1 cellular context compared by ENCODE assay signal in genomic region chr5:109676920-109677319, GRCh38.
TF ChIP-seq lines count a peak whose summit lies in the region.

No MANE protein-coding gene starts in this region.

TF ChIP-seq in K562, 482 proteins besides CTCF, POLR2A, EP300 and RAD21 (continued from another document):
- no peak for TF ChIP-seq ZNF407 (IDR thresholded peaks at IDR 0.05; ENCODE audit: low read depth)
- no peak for TF ChIP-seq TCF7 (IDR thresholded peaks at IDR 0.05; ENCODE audit: borderline replicate concordance)
- no peak for TF ChIP-seq ZNF780A (CRISPR knock-in tag; IDR thresholded peaks at IDR 0.05)
- no peak for TF ChIP-seq GTF2F1 (IDR thresholded peaks at IDR 0.05; ENCODE audit: low read depth, low read length)
- TF ChIP-seq KDM4B (IDR thresholded peaks at IDR 0.05; ENCODE audit: borderline replicate concordance in 2 of 2, low read depth in 1 of 2), result no peak
- TF ChIP-seq, protein P1, sequence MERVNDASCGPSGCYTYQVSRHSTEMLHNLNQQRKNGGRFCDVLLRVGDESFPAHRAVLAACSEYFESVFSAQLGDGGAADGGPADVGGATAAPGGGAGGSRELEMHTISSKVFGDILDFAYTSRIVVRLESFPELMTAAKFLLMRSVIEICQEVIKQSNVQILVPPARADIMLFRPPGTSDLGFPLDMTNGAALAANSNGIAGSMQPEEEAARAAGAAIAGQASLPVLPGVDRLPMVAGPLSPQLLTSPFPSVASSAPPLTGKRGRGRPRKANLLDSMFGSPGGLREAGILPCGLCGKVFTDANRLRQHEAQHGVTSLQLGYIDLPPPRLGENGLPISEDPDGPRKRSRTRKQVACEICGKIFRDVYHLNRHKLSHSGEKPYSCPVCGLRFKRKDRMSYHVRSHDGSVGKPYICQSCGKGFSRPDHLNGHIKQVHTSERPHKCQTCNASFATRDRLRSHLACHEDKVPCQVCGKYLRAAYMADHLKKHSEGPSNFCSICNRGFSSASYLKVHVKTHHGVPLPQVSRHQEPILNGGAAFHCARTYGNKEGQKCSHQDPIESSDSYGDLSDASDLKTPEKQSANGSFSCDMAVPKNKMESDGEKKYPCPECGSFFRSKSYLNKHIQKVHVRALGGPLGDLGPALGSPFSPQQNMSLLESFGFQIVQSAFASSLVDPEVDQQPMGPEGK (CRISPR knock-in tag; IDR thresholded peaks at IDR 0.05; ENCODE audit: borderline replicate concordance), result no peak
- no peak for TF ChIP-seq ETS2 (tag; IDR thresholded peaks at IDR 0.05; ENCODE audit: borderline replicate concordance, poor library complexity, severe bottlenecking)
- no peak for TF ChIP-seq ZNF3 (CRISPR knock-in tag; IDR thresholded peaks at IDR 0.05)
- no peak for TF ChIP-seq ZNF134 (CRISPR knock-in tag; conservative IDR thresholded peaks at IDR 0.05)
- no peak for TF ChIP-seq ZFP1 (CRISPR knock-in tag; IDR thresholded peaks at IDR 0.05)
- no peak for TF ChIP-seq STAG1 (CRISPR knock-in tag; IDR thresholded peaks at IDR 0.05; ENCODE audit: borderline replicate concordance)
- TF ChIP-seq, protein P2, sequence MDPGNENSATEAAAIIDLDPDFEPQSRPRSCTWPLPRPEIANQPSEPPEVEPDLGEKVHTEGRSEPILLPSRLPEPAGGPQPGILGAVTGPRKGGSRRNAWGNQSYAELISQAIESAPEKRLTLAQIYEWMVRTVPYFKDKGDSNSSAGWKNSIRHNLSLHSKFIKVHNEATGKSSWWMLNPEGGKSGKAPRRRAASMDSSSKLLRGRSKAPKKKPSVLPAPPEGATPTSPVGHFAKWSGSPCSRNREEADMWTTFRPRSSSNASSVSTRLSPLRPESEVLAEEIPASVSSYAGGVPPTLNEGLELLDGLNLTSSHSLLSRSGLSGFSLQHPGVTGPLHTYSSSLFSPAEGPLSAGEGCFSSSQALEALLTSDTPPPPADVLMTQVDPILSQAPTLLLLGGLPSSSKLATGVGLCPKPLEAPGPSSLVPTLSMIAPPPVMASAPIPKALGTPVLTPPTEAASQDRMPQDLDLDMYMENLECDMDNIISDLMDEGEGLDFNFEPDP (CRISPR knock-in tag; IDR thresholded peaks at IDR 0.05), result no peak
- TF ChIP-seq, protein P3, sequence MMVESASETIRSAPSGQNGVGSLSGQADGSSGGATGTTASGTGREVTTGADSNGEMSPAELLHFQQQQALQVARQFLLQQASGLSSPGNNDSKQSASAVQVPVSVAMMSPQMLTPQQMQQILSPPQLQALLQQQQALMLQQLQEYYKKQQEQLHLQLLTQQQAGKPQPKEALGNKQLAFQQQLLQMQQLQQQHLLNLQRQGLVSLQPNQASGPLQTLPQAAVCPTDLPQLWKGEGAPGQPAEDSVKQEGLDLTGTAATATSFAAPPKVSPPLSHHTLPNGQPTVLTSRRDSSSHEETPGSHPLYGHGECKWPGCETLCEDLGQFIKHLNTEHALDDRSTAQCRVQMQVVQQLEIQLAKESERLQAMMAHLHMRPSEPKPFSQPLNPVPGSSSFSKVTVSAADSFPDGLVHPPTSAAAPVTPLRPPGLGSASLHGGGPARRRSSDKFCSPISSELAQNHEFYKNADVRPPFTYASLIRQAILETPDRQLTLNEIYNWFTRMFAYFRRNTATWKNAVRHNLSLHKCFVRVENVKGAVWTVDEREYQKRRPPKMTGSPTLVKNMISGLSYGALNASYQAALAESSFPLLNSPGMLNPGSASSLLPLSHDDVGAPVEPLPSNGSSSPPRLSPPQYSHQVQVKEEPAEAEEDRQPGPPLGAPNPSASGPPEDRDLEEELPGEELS (CRISPR knock-in tag; IDR thresholded peaks at IDR 0.05; ENCODE audit: borderline replicate concordance), result no peak
- no peak for TF ChIP-seq SP1 (CRISPR knock-in tag; IDR thresholded peaks at IDR 0.05)
